In genomic region chr7:29563590-29564454, GRCh38 we compare ENCODE assay signal across 8 cellular contexts. TPM values are rescaled to one million over a fixed set of nuclear protein-coding genes. Genes with fewer than 3 reads are reported as not detected.
A peak's percentile ranks its signal among the peaks of the same experiment; 100 is the strongest.
DNase-seq lines count a peak whose midpoint lies in the region; ATAC-seq and TF ChIP-seq lines count a peak whose summit lies in the region.

A gene with protein sequence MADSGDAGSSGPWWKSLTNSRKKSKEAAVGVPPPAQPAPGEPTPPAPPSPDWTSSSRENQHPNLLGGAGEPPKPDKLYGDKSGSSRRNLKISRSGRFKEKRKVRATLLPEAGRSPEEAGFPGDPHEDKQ (plus strand): TSS chr7:29563835. CDS start chr7:29566330, 2,495 bp downstream.

- H3K4me1 Mint-ChIP-seq in naive B cell: peaks cover 12 to 33% (median 17%) of the 10 kb centered on the region in 3 donors

- H3K27ac Mint-ChIP-seq in naive B cell: peak within 1 kb of the TSS in 1 of 6 donors; percentile 82

- peaks cover 0 to 9% of the 10 kb centered on the region in 2 donors for H3K36me3 Mint-ChIP-seq in naive B cell

- H3K27ac ChIP-seq in AG04450 (ENCODE audit: low read depth, low read length): no peak within 1 kb of the TSS
- no peak within 1 kb of the TSS for H3K27ac ChIP-seq in SJSA1
- H3K27ac ChIP-seq in esophagus squamous epithelium: peak within 1 kb of the TSS in 3 of 4 donors; percentile 47 to 54 (median 53)

- intact Hi-C loops in esophagus squamous epithelium (cut with DNase I): no loop called here

- H3K4me3 ChIP-seq in AG04450 (ENCODE audit: low read depth, low read length): peak within 1 kb of the TSS; percentile 45
- peak within 1 kb of the TSS; percentile 53 for H3K4me3 ChIP-seq in HAP-1
- H3K4me3 ChIP-seq in SJSA1: peak within 1 kb of the TSS; percentile 32
- H3K4me3 ChIP-seq in esophagus squamous epithelium: peak within 1 kb of the TSS; percentile 38 to 66 (median 54)

- in situ Hi-C loops in HAP-1 (cut with MboI; ENCODE audit: low sequenced_read_pairs): no loop called here

- H3K4me1 ChIP-seq in HAP-1: peaks cover 4% of the 10 kb centered on the region; the same call in 1 of the 2 replicates
- peaks cover 26% of the 10 kb centered on the region for H3K4me1 ChIP-seq in SJSA1 (replicated peaks)
- H3K4me1 ChIP-seq in esophagus squamous epithelium: peaks cover 28 to 44% (median 32%) of the 10 kb centered on the region in 3 donors

- 0 to 2% methylated on average over 11 to 13 of the region's 70 CpGs for WGBS in esophagus squamous epithelium, 2 donors

- DNase-seq in AG04450 (ENCODE audit: low read depth, low spot score) (no peak), HAP-1 (ENCODE audit: low spot score in 2 of 2) (peak; percentile 70 to 81), SJSA1 (ENCODE audit: low read depth in 1 of 2, low spot score in 2 of 2) (no peak), esophagus squamous epithelium (lab: John Stamatoyannopoulos, UW) (no peak), naive B cell (no peak)

- H3K27me3 ChIP-seq in AG04450 (ENCODE audit: control insufficient read depth, insufficient read depth, low read length) (peaks cover 67% of the 10 kb centered on the region), HAP-1 (ENCODE audit: low read depth) (no peaks in the 10 kb centered on the region), SJSA1 (replicated peaks) (peaks cover 85% of the 10 kb centered on the region), esophagus squamous epithelium (peaks cover 0 to 92% (median 13%) of the 10 kb centered on the region in 4 donors)

- peak within 1 kb of the TSS; percentile 71 to 89 (median 82) for H3K4me3 Mint-ChIP-seq in naive B cell

- TF ChIP-seq POLR2A in esophagus squamous epithelium (IDR thresholded peaks at IDR 0.05): no peak

- H3K9me3 ChIP-seq in AG04450 (ENCODE audit: control insufficient read depth, insufficient read depth, low read length): peaks cover 9% of the 10 kb centered on the region; the same call in 1 of the 2 replicates
- no peaks in the 10 kb centered on the region for H3K9me3 ChIP-seq in HAP-1
- no peaks in the 10 kb centered on the region; the same call in 1 of the 2 replicates for H3K9me3 ChIP-seq in SJSA1 (replicated peaks)
- no peaks in the 10 kb centered on the region for H3K9me3 ChIP-seq in esophagus squamous epithelium

- H3K36me3 ChIP-seq in HAP-1 (replicated peaks): peaks cover 3% of the 10 kb centered on the region; the same call in 1 of the 2 replicates
- no peaks in the 10 kb centered on the region for H3K36me3 ChIP-seq in SJSA1
- H3K36me3 ChIP-seq in esophagus squamous epithelium: no peaks in the 10 kb centered on the region

- TF ChIP-seq CTCF in AG04450 (IDR thresholded peaks at IDR 0.05; ENCODE audit: low read depth, low read length): no peak
- TF ChIP-seq CTCF in esophagus squamous epithelium (IDR thresholded peaks at IDR 0.05): no peak

- H3K9me3 Mint-ChIP-seq in naive B cell: peaks cover 0 to 5% (median 3%) of the 10 kb centered on the region in 7 donors

- peaks cover 57 to 81% (median 73%) of the 10 kb centered on the region in 3 donors for H3K27me3 Mint-ChIP-seq in naive B cell

- no peak for ATAC-seq in naive B cell (ENCODE audit: low read depth in 2 of 2)
- ATAC-seq in GM18520 (IDR thresholded peaks at IDR 0.05; ENCODE audit: unreplicated experiment): no peak
- ATAC-seq in HG03139 (IDR thresholded peaks at IDR 0.05; ENCODE audit: unreplicated experiment): no peak
- no peak for ATAC-seq in GM21381 (IDR thresholded peaks at IDR 0.05; ENCODE audit: unreplicated experiment)

- CTCF ChIA-PET in AG04450 (lab: Charles Lee): no interaction called here

- POLR2A ChIA-PET in AG04450 (lab: Yijun Ruan, JAX): no interaction called here

RNA-seq across cellular contexts. Expression of the gene that starts here (rescaled TPM):
- polyA plus RNA-seq in AG04450 (2011; rRNA removed): not detected in 2 replicates
- not detected in 2 replicates for polyA minus RNA-seq in AG04450 (2011; rRNA and poly(A)+ RNA removed)
- total RNA-seq in SJSA1 (2014; rRNA removed; shearing (Covaris generic)): not detected in 2 replicates
- total RNA-seq in esophagus squamous epithelium: 1 to 10 TPM in 2 of 4 donors, under 1 TPM in 2; 0.53 to 1.6 (median 0.95) TPM
- not detected for polyA plus RNA-seq in naive B cell (ENCODE audit: low read depth in 6 of 6)

Comparison
In these comparisons a context has a peak if more than half of its experiments do, and no peak if none do; other contexts are left out.
1. DNase-seq: peak in HAP-1 (2 of 2); none in AG04450 (single experiment), SJSA1 (0 of 2), esophagus squamous epithelium (single experiment) and naive B cell (single experiment).
2. H3K27ac ChIP-seq: peak in esophagus squamous epithelium (3 of 4); none in AG04450 (single experiment) and SJSA1 (single experiment).
3. Peak in every context shown above with its lines, with median percentiles within 50 percentile points of each other: H3K4me3 ChIP-seq.